Comparison of ENCODE assay signal across 10 cellular contexts in genomic region chr20:2217857-2218529, GRCh38.
A peak's percentile ranks its signal among the peaks of the same experiment; 100 is the strongest.
DNase-seq lines count a peak whose midpoint lies in the region; ATAC-seq and TF ChIP-seq lines count a peak whose summit lies in the region.
"Had no signal": no experiment of that assay in that cellular context is flagged by ENCODE, and none has a peak within 500 bp of the region (broad histone marks: within the 10 kb centered on the region; RNA-seq: fewer than 3 reads in every experiment).

No MANE protein-coding gene starts in this region.

- H3K4me1 Mint-ChIP-seq in endothelial cell (ENCODE audit: unreplicated experiment) = peaks cover 16% of the 10 kb centered on the region

- peaks cover 0 to 5% (median 3%) of the 10 kb centered on the region in 5 donors for H3K9me3 ChIP-seq in subcutaneous abdominal adipose tissue (ENCODE audit: control insufficient read depth in 5 of 5, low read length in 5 of 5)

- DNase-seq in left ventricle myocardium superior (no peak), cardiac septum (ENCODE audit: low spot score) (no peak), SIG-M5 (lab: John Stamatoyannopoulos, UW) (peak; percentile 29), endothelial cell (ENCODE audit: low spot score) (no peak), NCI-H1048 (lab: John Stamatoyannopoulos, UW) (no peak), HuH-7 (ENCODE audit: low spot score) (no peak), NCI-H69 (lab: John Stamatoyannopoulos, UW) (no peak)
- DNase-seq: activated gamma-delta T cell treated with Interleukin-2 at 50 U/mL for 16 hours had no signal

- intact Hi-C loops in left ventricle myocardium superior (cut with micrococcal nuclease) (no loop called here), cardiac septum (cut with DNase I) (no loop called here)

- no peaks in the 10 kb centered on the region for H3K36me3 Mint-ChIP-seq in endothelial cell (ENCODE audit: low read depth, unreplicated experiment)

- H3K4me3 ChIP-seq in subcutaneous abdominal adipose tissue (ENCODE audit: low read depth in 1 of 5, low read length in 5 of 5) = no peak overlapping the region
- H3K4me3 ChIP-seq: heart right ventricle had no signal

- no peaks in the 10 kb centered on the region for H3K27me3 ChIP-seq in subcutaneous abdominal adipose tissue (ENCODE audit: control insufficient read depth in 5 of 5, insufficient read depth in 4 of 5, low read length in 5 of 5)

- H3K9ac ChIP-seq in subcutaneous abdominal adipose tissue (ENCODE audit: low read length in 5 of 5) = no peak overlapping the region

- peak overlapping the region; percentile 87 for H3K27ac Mint-ChIP-seq in endothelial cell (ENCODE audit: unreplicated experiment)

- no peaks in the 10 kb centered on the region for H3K9me3 Mint-ChIP-seq in endothelial cell (ENCODE audit: unreplicated experiment)

- H3K27me3 Mint-ChIP-seq in endothelial cell (ENCODE audit: unreplicated experiment) = no peaks in the 10 kb centered on the region

- no peaks in the 10 kb centered on the region for H3K36me3 ChIP-seq in subcutaneous abdominal adipose tissue (ENCODE audit: control insufficient read depth in 5 of 5, insufficient read depth in 5 of 5, low read length in 5 of 5)
- H3K36me3 ChIP-seq: heart right ventricle had no signal

- H3K4me3 Mint-ChIP-seq in endothelial cell (ENCODE audit: unreplicated experiment) = peak overlapping the region; percentile 66

- ATAC-seq in left ventricle myocardium superior = peak; percentile 30

- TF ChIP-seq CTCF in endothelial cell (IDR thresholded peaks at IDR 0.05; ENCODE audit: unreplicated experiment) = no peak

- H3K4me1 ChIP-seq in subcutaneous abdominal adipose tissue (ENCODE audit: control insufficient read depth in 5 of 5, insufficient read depth in 5 of 5, low read length in 5 of 5) = peaks cover 0 to 9% (median 2%) of the 10 kb centered on the region in 5 donors

- peak overlapping the region; percentile 41 for H3K27ac ChIP-seq in subcutaneous abdominal adipose tissue (ENCODE audit: low read depth, low read length)
